Comparison of ENCODE assay signal across 2 cellular contexts in genomic region chr1:109377698-109378097, GRCh38.
TF ChIP-seq lines count a peak whose summit lies in the region.

No MANE protein-coding gene starts in this region.

TF ChIP-seq in GM23338, 12 proteins besides CTCF, POLR2A, EP300 and RAD21:
- TF ChIP-seq JUNB (IDR thresholded peaks at IDR 0.05; ENCODE audit: unreplicated experiment) (no peak), CREB1 (CRISPR knock-in tag; IDR thresholded peaks at IDR 0.05; ENCODE audit: low read depth) (no peak), ZNF331 (CRISPR knock-in tag; IDR thresholded peaks at IDR 0.05; ENCODE audit: low read depth) (no peak)

TF ChIP-seq in K562, 482 proteins besides CTCF, POLR2A, EP300 and RAD21:
- TF ChIP-seq OTX1 (CRISPR knock-in tag; IDR thresholded peaks at IDR 0.05) (no peak), RBM25 (IDR thresholded peaks at IDR 0.05; ENCODE audit: low read depth, low read length, severe bottlenecking) (no peak), PTTG1 (tag; IDR thresholded peaks at IDR 0.05; ENCODE audit: low read depth) (no peak), C11orf30 (IDR thresholded peaks at IDR 0.05; ENCODE audit: low read depth) (peak; percentile 83), MAFG (tag; conservative IDR thresholded peaks at IDR 0.05) (peak; percentile 61), MAFF (IDR thresholded peaks at IDR 0.05; ENCODE audit: low read length) (peak; percentile 44; the same call in 1 of the 2 replicates), ZNF121 (CRISPR knock-in tag; conservative IDR thresholded peaks at IDR 0.05) (peak; percentile 27; the same call in 1 of the 2 replicates), ZNF316 (IDR thresholded peaks at IDR 0.05) (peak; percentile 94)
